11 cellular contexts compared by ENCODE assay signal in genomic region chr3:30248423-30248822, GRCh38.
DNase-seq lines count a peak whose midpoint lies in the region; ATAC-seq and TF ChIP-seq lines count a peak whose summit lies in the region.
"Had no signal": no experiment of that assay in that cellular context is flagged by ENCODE, and none has a peak within 500 bp of the region (broad histone marks: within the 10 kb centered on the region; RNA-seq: fewer than 3 reads in every experiment).

No MANE protein-coding gene starts in this region.

- H3K27ac ChIP-seq in WERI-Rb-1, result no peak overlapping the region
- no peak overlapping the region for H3K27ac ChIP-seq in osteoblast (ENCODE audit: low read depth, low read length)
- H3K27ac ChIP-seq: gastroesophageal sphincter had no signal

- ATAC-seq in GM18907 (IDR thresholded peaks at IDR 0.05; ENCODE audit: unreplicated experiment) (peak; percentile 95), GM21528 (IDR thresholded peaks at IDR 0.05; ENCODE audit: low FRiP score, unreplicated experiment) (peak; percentile 84), HG03135 (IDR thresholded peaks at IDR 0.05; ENCODE audit: unreplicated experiment) (peak; percentile 86)
- ATAC-seq: gastroesophageal sphincter, HCT116, left lobe of liver had no signal

- H4K20me1 ChIP-seq in osteoblast (ENCODE audit: insufficient read depth, low read length), result no peaks in the 10 kb centered on the region

- H2AFZ ChIP-seq in osteoblast (ENCODE audit: low read length), result no peak overlapping the region

- DNase-seq in fibroblast of villous mesenchyme (ENCODE audit: low read depth) (peak; percentile 64), WERI-Rb-1 (no peak), anterior cingulate cortex (lab: John Stamatoyannopoulos, UW) (no peak), osteoblast (ENCODE audit: insufficient read length, low spot score, missing footprints) (no peak)
- DNase-seq: stimulated activated CD4-positive, alpha-beta T cell treated with anti-CD3 and anti-CD28 coated beads, Interleukin-4, amount 100 ng/mL, for 4 hours had no signal

- TF ChIP-seq CTCF in fibroblast of villous mesenchyme (IDR thresholded peaks at IDR 0.05; ENCODE audit: insufficient read depth, low read depth, low read length) (no peak), WERI-Rb-1 (IDR thresholded peaks at IDR 0.05; ENCODE audit: low read depth, low read length) (no peak), osteoblast (IDR thresholded peaks at IDR 0.05; ENCODE audit: extremely low read depth, low read depth, low read length) (no peak)

- no peaks in the 10 kb centered on the region for H3K79me2 ChIP-seq in osteoblast (ENCODE audit: insufficient read depth, low read length)

- H3K4me1 ChIP-seq in osteoblast (ENCODE audit: insufficient read depth, low read length), result no peaks in the 10 kb centered on the region
- H3K4me1 ChIP-seq: gastroesophageal sphincter had no signal

- H3K9me3 ChIP-seq in WERI-Rb-1 (ENCODE audit: severe bottlenecking) (no peaks in the 10 kb centered on the region), osteoblast (ENCODE audit: low read depth, low read length) (no peaks in the 10 kb centered on the region)
- H3K9me3 ChIP-seq: gastroesophageal sphincter had no signal

- H3K4me3 ChIP-seq in fibroblast of villous mesenchyme (ENCODE audit: low read depth, low read length), result no peak overlapping the region
- no peak overlapping the region for H3K4me3 ChIP-seq in WERI-Rb-1 (ENCODE audit: low read depth, low read length)
- no peak overlapping the region for H3K4me3 ChIP-seq in osteoblast (ENCODE audit: insufficient read depth, low read length)
- H3K4me3 ChIP-seq: gastroesophageal sphincter had no signal

- no peaks in the 10 kb centered on the region for H3K27me3 ChIP-seq in WERI-Rb-1 (ENCODE audit: insufficient read depth, low read depth, severe bottlenecking)
- no peaks in the 10 kb centered on the region for H3K27me3 ChIP-seq in osteoblast (ENCODE audit: insufficient read depth, low read length)
- H3K27me3 ChIP-seq: gastroesophageal sphincter had no signal

- H3K36me3 ChIP-seq in WERI-Rb-1 (no peaks in the 10 kb centered on the region), osteoblast (ENCODE audit: insufficient read depth, low read length) (no peaks in the 10 kb centered on the region)
- H3K36me3 ChIP-seq: gastroesophageal sphincter had no signal

- no peak overlapping the region for H3K4me2 ChIP-seq in osteoblast (ENCODE audit: insufficient read depth, low read length)
